ENCODE assay signal across 1 cellular context in the genomic region with DNA sequence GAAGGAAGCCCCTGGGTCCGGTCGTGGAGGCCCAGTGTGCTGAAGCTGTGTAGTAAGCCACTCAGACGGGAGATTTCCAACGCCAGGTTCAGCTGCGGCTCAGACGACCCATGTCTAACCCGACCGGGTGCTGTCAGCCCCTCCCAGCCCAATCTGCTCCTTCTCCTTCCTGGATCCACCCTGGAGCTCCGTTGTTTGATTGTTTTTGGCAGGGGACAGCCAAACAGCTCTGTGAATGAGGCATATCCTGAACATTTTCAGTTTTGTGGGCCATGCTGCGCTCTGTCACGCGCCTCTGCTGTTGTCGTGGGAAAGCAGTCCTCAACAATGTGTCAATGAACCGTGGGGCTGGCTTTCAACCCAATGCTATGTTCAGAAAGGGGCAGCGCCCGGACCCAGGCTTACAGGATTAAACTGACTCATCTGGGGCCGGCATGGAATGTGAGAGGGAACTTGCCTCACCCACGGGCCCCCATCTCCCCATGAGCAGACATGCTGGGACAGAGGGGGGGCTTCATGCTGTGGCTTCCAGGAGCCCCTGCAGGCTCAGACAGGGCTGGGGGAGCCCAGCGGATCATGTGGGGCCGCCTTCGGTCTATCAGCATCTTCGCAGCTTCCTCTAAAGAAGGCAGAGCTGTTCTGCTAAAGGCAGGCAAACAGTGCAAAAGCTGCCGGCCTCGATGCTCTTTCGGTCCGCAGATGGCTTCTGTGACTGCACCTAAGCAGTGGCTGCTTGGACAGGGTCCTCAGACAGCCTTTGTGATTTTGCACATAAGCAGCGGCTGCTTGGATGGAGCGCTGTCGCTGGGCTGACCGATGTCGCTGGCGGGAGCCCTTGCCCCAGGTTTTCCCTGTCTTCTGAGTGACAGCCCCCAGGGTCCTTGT.
A peak's percentile ranks its signal among the peaks of the same experiment; 100 is the strongest.
TF ChIP-seq lines count a peak whose summit lies in the region.

No MANE protein-coding gene starts in this region.

TF ChIP-seq in IMR-90, 13 proteins besides CTCF, POLR2A, EP300 and RAD21 (continued from another document):
- TF ChIP-seq ELK1 (IDR thresholded peaks at IDR 0.05; ENCODE audit: borderline replicate concordance, low read depth, low read length) = no peak
- peak; percentile 46 for TF ChIP-seq MAZ (IDR thresholded peaks at IDR 0.05; ENCODE audit: borderline replicate concordance, low read depth, low read length)
- no peak for TF ChIP-seq CEBPB (IDR thresholded peaks at IDR 0.05; ENCODE audit: low read depth, low read length)
- 0 out of 2 replicates have a peak, but pooled peaks have one; percentile 35 for TF ChIP-seq MXI1 (IDR thresholded peaks at IDR 0.05; ENCODE audit: borderline replicate concordance, low read depth, low read length)
- TF ChIP-seq FOS (IDR thresholded peaks at IDR 0.05; ENCODE audit: low read depth, low read length) = peak; percentile 38; the same call in 1 of the 2 replicates
TF ChIP-seq in IMR-90: peak in this region for 4.
